12 cellular contexts compared by ENCODE assay signal in genomic region chr19:33758541-33759013, GRCh38. TPM values are rescaled to one million over a fixed set of nuclear protein-coding genes. Genes with fewer than 3 reads are reported as not detected.
DNase-seq lines count a peak whose midpoint lies in the region; ATAC-seq and TF ChIP-seq lines count a peak whose summit lies in the region.
"Had no signal": no experiment of that assay in that cellular context is flagged by ENCODE, and none has a peak within 500 bp of the region (broad histone marks: within the 10 kb centered on the region; RNA-seq: fewer than 3 reads in every experiment).

No MANE protein-coding gene starts in this region.

- H3K36me3 ChIP-seq in IMR-90 (ENCODE audit: control insufficient read depth, insufficient read depth, low read length) (no peaks in the 10 kb centered on the region), upper lobe of left lung (no peaks in the 10 kb centered on the region)
- H3K36me3 ChIP-seq: ascending aorta, suprapubic skin had no signal

- no peak overlapping the region for H3K23ac ChIP-seq in IMR-90 (ENCODE audit: low read depth, low read length)

- no peak overlapping the region for H3K18ac ChIP-seq in IMR-90 (ENCODE audit: low read depth, low read length)

- no peak overlapping the region for H2BK15ac ChIP-seq in IMR-90 (ENCODE audit: low read depth, low read length)

- no peak overlapping the region for H4K5ac ChIP-seq in IMR-90 (ENCODE audit: low read depth, low read length)

- H3K4me3 ChIP-seq in IMR-90 (ENCODE audit: insufficient read depth, low read depth, low read length), result no peak overlapping the region
- no peak overlapping the region for H3K4me3 ChIP-seq in upper lobe of left lung
- H3K4me3 ChIP-seq: ascending aorta, suprapubic skin had no signal

- POLR2A ChIA-PET in IMR-90 (lab: Charles Lee; ENCODE audit: unreplicated experiment), result no interaction called here

- dilution Hi-C loops in IMR-90 (cut with HindIII; ENCODE audit: low sequenced_read_pairs, unreplicated experiment), result no loop called here

- ATAC-seq in IMR-90 (ENCODE audit: low read depth) (peak; percentile 68), upper lobe of left lung (ENCODE audit: low FRiP score in 2 of 2) (peak; percentile 6 to 72)

- TF ChIP-seq EP300 in upper lobe of left lung (IDR thresholded peaks at IDR 0.05), result no peak

- H4K91ac ChIP-seq in IMR-90 (ENCODE audit: insufficient read depth, low read depth, low read length), result no peak overlapping the region

- no peak overlapping the region for H2BK120ac ChIP-seq in IMR-90 (ENCODE audit: low read depth, low read length)

- intact Hi-C loops in IMR-90 (cut with micrococcal nuclease), result no loop called here

- no peak overlapping the region for H2AK5ac ChIP-seq in IMR-90 (ENCODE audit: low read depth, low read length)

- no peak overlapping the region for H3K27ac ChIP-seq in IMR-90 (ENCODE audit: insufficient read depth, low read length)
- H3K27ac ChIP-seq in upper lobe of left lung, result peak overlapping the region in 1 of 4 donors; percentile 39
- H3K27ac ChIP-seq: ascending aorta, C4-2B, suprapubic skin had no signal

- H3K56ac ChIP-seq in IMR-90 (ENCODE audit: extremely low read depth, insufficient read depth, low read length), result no peak overlapping the region

- peak overlapping the region; percentile 65 for H2AFZ ChIP-seq in IMR-90 (replicated peaks; ENCODE audit: low read length, poor library complexity)

- H4K8ac ChIP-seq in IMR-90 (ENCODE audit: low read depth in 2 of 2, low read length in 2 of 2), result no peak overlapping the region

- no peaks in the 10 kb centered on the region for H3K9me3 ChIP-seq in IMR-90 (ENCODE audit: control insufficient read depth, insufficient read depth, low read length)
- no peaks in the 10 kb centered on the region for H3K9me3 ChIP-seq in upper lobe of left lung
- H3K9me3 ChIP-seq: ascending aorta, suprapubic skin had no signal

- no peak overlapping the region for H3K14ac ChIP-seq in IMR-90 (replicated peaks; ENCODE audit: low read depth, low read length)

- no peak overlapping the region for H3K9ac ChIP-seq in IMR-90 (ENCODE audit: low read depth, low read length)

- H3K9me1 ChIP-seq in IMR-90 (ENCODE audit: insufficient read depth, low read length), result no peaks in the 10 kb centered on the region; the same call in 1 of the 2 replicates

- H2BK5ac ChIP-seq in IMR-90 (ENCODE audit: low read depth, low read length, poor library complexity, severe bottlenecking), result no peak overlapping the region

- in situ Hi-C loops in IMR-90 (cut with MboI; ENCODE audit: low sequenced_read_pairs), result no loop called here

- no peak overlapping the region for H2BK20ac ChIP-seq in IMR-90 (ENCODE audit: low read depth, low read length)

- H3K4me2 ChIP-seq in IMR-90 (ENCODE audit: low read depth, low read length), result no peak overlapping the region

- no peaks in the 10 kb centered on the region; the same call in 1 of the 2 replicates for H3K27me3 ChIP-seq in IMR-90 (ENCODE audit: control insufficient read depth, insufficient read depth, low read length)
- H3K27me3 ChIP-seq in upper lobe of left lung, result no peaks in the 10 kb centered on the region
- H3K27me3 ChIP-seq: ascending aorta had no signal

- H3K4me1 ChIP-seq in IMR-90 (ENCODE audit: control insufficient read depth, insufficient read depth, low read length) (peaks cover 2% of the 10 kb centered on the region; the same call in 1 of the 2 replicates), upper lobe of left lung (peaks cover 7 to 12% (median 8%) of the 10 kb centered on the region in 4 donors)
- H3K4me1 ChIP-seq: ascending aorta, suprapubic skin had no signal

- no peak overlapping the region for H3K4ac ChIP-seq in IMR-90 (ENCODE audit: low read depth, low read length)

- DNase-seq in IMR-90 (peak; percentile 5), UCSD-AML1 (lab: John Stamatoyannopoulos, UW; ENCODE audit: unreplicated experiment) (peak; percentile 26), kidney tubule cell (ENCODE audit: low spot score) (peak; percentile 72), upper lobe of left lung (peak in 1 of 2 donors; percentile 54), NCI-H446 (lab: John Stamatoyannopoulos, UW) (no peak), NCI-H2107 treated with DMSO at 0.1 percent for 48 hours (lab: John Stamatoyannopoulos, UW; ENCODE audit: unreplicated experiment) (no peak), SHP77 (lab: John Stamatoyannopoulos, UW) (no peak)
- DNase-seq: activated effector memory CD4-positive, alpha-beta T cell treated with Interleukin-2 at 50 U/mL for 16 hours; NCI-H2081 treated with DMSO at 0.1 percent for 48 hours had no signal

- no peaks in the 10 kb centered on the region for H4K20me1 ChIP-seq in IMR-90 (ENCODE audit: insufficient read depth, low read length)

- no peaks in the 10 kb centered on the region for H3K79me1 ChIP-seq in IMR-90 (ENCODE audit: low read depth in 1 of 2, low read length in 2 of 2)

- TF ChIP-seq CTCF in IMR-90 (conservative IDR thresholded peaks at IDR 0.05; ENCODE audit: low read depth, low read length) (no peak), upper lobe of left lung (IDR thresholded peaks at IDR 0.05) (no peak)

- WGBS in IMR-90 (ENCODE audit: extremely low coverage in 2 of 2, insufficient read length in 1 of 2), 2 experiments, result 39% methylated on average over 9 of the region's 12 CpGs; no CpG with 5 or more reads in 1 of the 2 experiments
- 21 to 28% methylated on average over 10 to 12 of the region's 12 CpGs for WGBS in upper lobe of left lung, 2 donors

- TF ChIP-seq POLR2A in IMR-90 (IDR thresholded peaks at IDR 0.05; ENCODE audit: low read depth, low read length), result no peak
- TF ChIP-seq POLR2A in upper lobe of left lung (IDR thresholded peaks at IDR 0.05), result peak in 1 of 4 donors; percentile 17

- CTCF ChIA-PET in IMR-90 (lab: Yijun Ruan, JAX), result no interaction called here

- BruUV-seq in IMR-90 (replicated peaks; lab: Mats Ljungman, UMichigan), result no TSS peak

- H2AK9ac ChIP-seq in IMR-90 (replicated peaks; ENCODE audit: low read depth, low read length, poor library complexity), result no peak overlapping the region

- no peak for TF ChIP-seq RAD21 in IMR-90 (IDR thresholded peaks at IDR 0.05; ENCODE audit: low read length)

TF ChIP-seq in IMR-90, 13 proteins besides CTCF, POLR2A, EP300 and RAD21:
- TF ChIP-seq SMC3 (IDR thresholded peaks at IDR 0.05; ENCODE audit: low read depth, low read length) (no peak), MAZ (IDR thresholded peaks at IDR 0.05; ENCODE audit: borderline replicate concordance, low read depth, low read length) (no peak), MAFK (IDR thresholded peaks at IDR 0.05; ENCODE audit: low read depth, low read length) (peak; percentile 38; the same call in 1 of the 2 replicates), BHLHE40 (IDR thresholded peaks at IDR 0.05; ENCODE audit: low read depth, low read length) (no peak), FOS (IDR thresholded peaks at IDR 0.05; ENCODE audit: low read depth, low read length) (no peak), USF2 (IDR thresholded peaks at IDR 0.05; ENCODE audit: low read depth, low read length) (no peak), ELK1 (IDR thresholded peaks at IDR 0.05; ENCODE audit: borderline replicate concordance, low read depth, low read length) (no peak)

RNA-seq across cellular contexts. Expression of gene KCTD15, which starts 38.1 kb away (rescaled TPM):
- total RNA-seq in IMR-90 (2012; rRNA removed), result 13.6 and 16.3 TPM in 2 replicates
- polyA plus RNA-seq in IMR-90 (2012; rRNA removed), result 19.6 and 22.5 TPM in 2 replicates
- polyA plus RNA-seq in IMR-90 (2012; cell fraction: cytosol; rRNA removed), result 12.0 and 16.7 TPM in 2 replicates
- 54.5 and 105 TPM in 2 replicates for polyA plus RNA-seq in IMR-90 (2012; cell fraction: nucleus; rRNA removed; ENCODE audit: low replicate concordance)
- total RNA-seq in upper lobe of left lung, result 10 to 100 TPM; 13.4 to 98.1 (median 30.5) TPM

Comparison
In these comparisons a context has a peak if more than half of its experiments do, and no peak if none do; other contexts are left out.
1. DNase-seq: peak in IMR-90 (single experiment), UCSD-AML1 (single experiment) and kidney tubule cell (single experiment); none in NCI-H446 (0 of 2), NCI-H2107 treated with DMSO at 0.1 percent for 48 hours (single experiment) and SHP77 (0 of 2).